Comparison of ENCODE assay signal across 19 cellular contexts in the genomic region with DNA sequence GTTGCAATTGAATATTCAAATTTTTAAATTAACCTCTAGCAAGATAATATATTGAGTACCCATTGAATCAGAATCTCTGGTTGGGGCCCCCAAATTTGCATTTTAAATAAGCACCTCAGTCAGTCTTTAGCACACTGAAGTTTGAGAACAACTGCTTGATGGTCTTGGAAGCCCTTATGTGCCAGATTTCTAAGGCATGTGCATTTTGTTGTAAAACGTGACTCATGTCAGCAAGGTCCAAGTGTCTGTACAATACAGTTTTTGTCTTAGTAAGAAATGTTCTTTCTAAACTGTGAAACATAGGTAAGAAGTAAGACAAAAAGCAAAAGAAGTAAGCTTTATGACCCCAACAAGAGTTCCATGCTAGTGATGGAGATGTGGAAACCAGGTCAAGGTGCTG.
"Had no signal": no experiment of that assay in that cellular context is flagged by ENCODE, and none has a peak within 500 bp of the region (broad histone marks: within the 10 kb centered on the region; RNA-seq: fewer than 3 reads in every experiment).

No MANE protein-coding gene starts in this region.

- H3K27ac Mint-ChIP-seq: activated CD4-positive, alpha-beta T cell treated with anti-CD3 and anti-CD28 coated beads for 36 hours; activated naive CD8-positive, alpha-beta T cell treated with anti-CD3 and anti-CD28 coated beads for 36 hours had no signal

- H3K4me3 ChIP-seq: lower lobe of right lung, sigmoid colon, SJSA1, suprapubic skin, upper lobe of left lung had no signal

- H3K9me3 Mint-ChIP-seq: activated naive CD8-positive, alpha-beta T cell treated with anti-CD3 and anti-CD28 coated beads for 36 hours; immature natural killer cell; naive thymus-derived CD4-positive, alpha-beta T cell had no signal

- H3K27me3 Mint-ChIP-seq: activated CD4-positive, alpha-beta T cell treated with anti-CD3 and anti-CD28 coated beads for 36 hours; activated naive CD8-positive, alpha-beta T cell treated with anti-CD3 and anti-CD28 coated beads for 36 hours; naive thymus-derived CD4-positive, alpha-beta T cell; progenitor cell of endocrine pancreas had no signal

- H3K9me3 ChIP-seq: lower lobe of right lung, sigmoid colon, SJSA1, suprapubic skin, upper lobe of left lung had no signal

- H3K4me3 Mint-ChIP-seq: activated CD4-positive, alpha-beta T cell treated with anti-CD3 and anti-CD28 coated beads for 36 hours; activated naive CD8-positive, alpha-beta T cell treated with anti-CD3 and anti-CD28 coated beads for 36 hours; immature natural killer cell; naive thymus-derived CD4-positive, alpha-beta T cell had no signal

- DNase-seq: activated CD4-positive, alpha-beta T cell treated with anti-CD3 and anti-CD28 coated beads for 36 hours; activated CD8-positive, alpha-beta memory T cell treated with anti-CD3 and anti-CD28 coated beads for 24 hours; activated gamma-delta T cell treated with Interleukin-2 at 50 U/mL for 16 hours; activated naive CD8-positive, alpha-beta T cell treated with anti-CD3 and anti-CD28 coated beads for 36 hours; activated T-cell treated with anti-CD3 and anti-CD28 coated beads, Interleukin-2, amount 50 U/mL, for 1 hour; aorta; immature natural killer cell; left cardiac atrium; lower lobe of right lung; naive thymus-derived CD4-positive, alpha-beta T cell; sigmoid colon; stimulated activated CD4-positive, alpha-beta T cell treated with anti-CD3 and anti-CD28 coated beads, Interleukin-12 subunit alpha, Interleukin-12 subunit beta, amount 100 ng/mL, for 4 hours; stimulated activated naive CD4-positive, alpha-beta T cell treated with Interleukin-2 at 50 U/mL for 16 hours; SW 1271; T1000; upper lobe of left lung had no signal

- ATAC-seq: activated CD4-positive, alpha-beta T cell treated with anti-CD3 and anti-CD28 coated beads for 36 hours; left cardiac atrium; lower lobe of right lung; naive thymus-derived CD4-positive, alpha-beta T cell had no signal
